In the genomic region with DNA sequence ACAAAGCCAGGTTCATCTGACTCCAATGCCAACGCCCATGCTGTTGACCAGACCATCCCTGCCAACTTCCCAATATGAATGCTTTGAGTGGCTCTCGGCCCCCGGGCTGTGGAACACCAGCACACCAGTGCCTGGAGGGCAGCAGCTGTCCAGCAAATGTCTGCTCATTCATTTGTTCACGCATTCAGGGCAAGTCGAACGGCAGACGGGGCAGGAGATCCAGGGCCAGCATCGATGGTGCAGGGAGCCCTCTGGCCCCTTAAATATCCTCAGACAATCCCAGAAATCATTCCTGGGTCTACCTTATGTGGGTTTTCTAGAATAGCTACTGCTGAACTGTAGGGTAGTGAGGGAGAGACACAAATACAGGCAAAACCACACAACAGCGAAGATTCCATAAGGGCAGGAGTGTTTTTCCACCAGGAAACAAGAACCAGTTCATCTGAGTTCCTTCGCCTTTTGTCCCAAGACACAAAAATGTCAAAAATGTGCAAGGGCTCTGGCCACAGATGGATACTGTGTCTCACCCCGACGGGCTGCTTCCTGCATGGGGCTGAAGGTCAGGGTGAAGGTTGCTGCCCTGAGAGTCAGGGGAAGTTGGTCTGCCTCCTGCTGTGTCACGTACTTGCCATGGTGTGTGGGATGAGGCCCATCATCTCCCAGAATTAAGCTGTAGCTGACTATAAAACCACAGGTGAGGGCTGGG, we compare ENCODE assay signal across 1 cellular context.
TF ChIP-seq lines count a peak whose summit lies in the region.

No MANE protein-coding gene starts in this region.

TF ChIP-seq in HepG2, 621 proteins besides CTCF, POLR2A, EP300 and RAD21 (continued from another document and continues in another):
- TF ChIP-seq KIAA2018 (CRISPR knock-in tag; IDR thresholded peaks at IDR 0.05; ENCODE audit: borderline replicate concordance) (no peak), LCORL (IDR thresholded peaks at IDR 0.05) (peak; percentile 18; the same call in 1 of the 2 replicates), LCORL (CRISPR knock-in tag; IDR thresholded peaks at IDR 0.05) (peak; percentile 98), ZNF367 (CRISPR knock-in tag; IDR thresholded peaks at IDR 0.05; ENCODE audit: borderline replicate concordance) (no peak), ZBTB42 (CRISPR knock-in tag; IDR thresholded peaks at IDR 0.05) (no peak), ETV5 (CRISPR knock-in tag; IDR thresholded peaks at IDR 0.05; ENCODE audit: borderline replicate concordance) (peak; percentile 98), SOX5 (CRISPR knock-in tag; IDR thresholded peaks at IDR 0.05; ENCODE audit: borderline replicate concordance) (peak; percentile 86; the same call in 1 of the 2 replicates), ZNF264 (CRISPR knock-in tag; IDR thresholded peaks at IDR 0.05) (peak; percentile 90; the same call in 1 of the 2 replicates), BCL6 (CRISPR knock-in tag; IDR thresholded peaks at IDR 0.05) (peak; percentile 91), NBN (conservative IDR thresholded peaks at IDR 0.05) (no peak), ZNF629 (CRISPR knock-in tag; conservative IDR thresholded peaks at IDR 0.05) (no peak; the same call in 1 of the 2 replicates), ZNF460 (CRISPR knock-in tag; IDR thresholded peaks at IDR 0.05; ENCODE audit: borderline replicate concordance) (no peak), JUND (CRISPR knock-in tag; IDR thresholded peaks at IDR 0.05) (no peak), GABPA (IDR thresholded peaks at IDR 0.05; ENCODE audit: low read depth, low read length) (no peak), GABPA (CRISPR knock-in tag; IDR thresholded peaks at IDR 0.05; ENCODE audit: low read depth) (peak; percentile 61), ZNF382 (CRISPR knock-in tag; IDR thresholded peaks at IDR 0.05; ENCODE audit: borderline replicate concordance) (peak; percentile 95), ZNF260 (CRISPR knock-in tag; IDR thresholded peaks at IDR 0.05; ENCODE audit: borderline replicate concordance, low read depth) (no peak), SRSF9 (IDR thresholded peaks at IDR 0.05; ENCODE audit: borderline replicate concordance, insufficient read depth, low read depth, low read length, poor library complexity, severe bottlenecking) (no peak), ZNF333 (CRISPR knock-in tag; IDR thresholded peaks at IDR 0.05; ENCODE audit: borderline replicate concordance) (no peak), ZNF280D (CRISPR knock-in tag; IDR thresholded peaks at IDR 0.05) (no peak), ZNF224 (CRISPR knock-in tag; IDR thresholded peaks at IDR 0.05) (no peak), SMAD1 (CRISPR knock-in tag; IDR thresholded peaks at IDR 0.05; ENCODE audit: borderline replicate concordance, low read depth) (peak; percentile 47; the same call in 1 of the 2 replicates), ZZZ3 (CRISPR knock-in tag; IDR thresholded peaks at IDR 0.05; ENCODE audit: borderline replicate concordance) (no peak), ZFP1 (CRISPR knock-in tag; IDR thresholded peaks at IDR 0.05) (peak; percentile 61; the same call in 1 of the 2 replicates), ZNF549 (CRISPR knock-in tag; IDR thresholded peaks at IDR 0.05) (no peak), SIX1 (CRISPR knock-in tag; IDR thresholded peaks at IDR 0.05; ENCODE audit: borderline replicate concordance) (peak; percentile 62; the same call in 1 of the 2 replicates), GZF1 (CRISPR knock-in tag; IDR thresholded peaks at IDR 0.05) (peak; percentile 79), ZNF501 (CRISPR knock-in tag; IDR thresholded peaks at IDR 0.05) (peak; percentile 73; the same call in 1 of the 2 replicates), ZFAT (CRISPR knock-in tag; conservative IDR thresholded peaks at IDR 0.05) (no peak), SMYD3 (CRISPR knock-in tag; IDR thresholded peaks at IDR 0.05) (peak; percentile 59; the same call in 1 of the 2 replicates), ZNF644 (CRISPR knock-in tag; IDR thresholded peaks at IDR 0.05; ENCODE audit: low read depth) (0 out of 2 replicates have a peak, but pooled peaks have one; percentile 3), IRF1 (CRISPR knock-in tag; IDR thresholded peaks at IDR 0.05; ENCODE audit: low read depth) (no peak), ZNF10 (CRISPR knock-in tag; IDR thresholded peaks at IDR 0.05; ENCODE audit: borderline replicate concordance, low read depth) (no peak), ZMYM4 (CRISPR knock-in tag; IDR thresholded peaks at IDR 0.05) (peak; percentile 51; the same call in 1 of the 2 replicates), ZNF17 (CRISPR knock-in tag; IDR thresholded peaks at IDR 0.05) (no peak), AGO2 (optimal IDR thresholded peaks at IDR 0.05; ENCODE audit: low read depth, low read length) (no peak), RXRB (CRISPR knock-in tag; IDR thresholded peaks at IDR 0.05; ENCODE audit: borderline replicate concordance) (peak; percentile 98), HDAC2 (CRISPR knock-in tag; IDR thresholded peaks at IDR 0.05) (peak; percentile 97), ZNF317 (CRISPR knock-in tag; IDR thresholded peaks at IDR 0.05) (no peak)
- TF ChIP-seq, protein P1, sequence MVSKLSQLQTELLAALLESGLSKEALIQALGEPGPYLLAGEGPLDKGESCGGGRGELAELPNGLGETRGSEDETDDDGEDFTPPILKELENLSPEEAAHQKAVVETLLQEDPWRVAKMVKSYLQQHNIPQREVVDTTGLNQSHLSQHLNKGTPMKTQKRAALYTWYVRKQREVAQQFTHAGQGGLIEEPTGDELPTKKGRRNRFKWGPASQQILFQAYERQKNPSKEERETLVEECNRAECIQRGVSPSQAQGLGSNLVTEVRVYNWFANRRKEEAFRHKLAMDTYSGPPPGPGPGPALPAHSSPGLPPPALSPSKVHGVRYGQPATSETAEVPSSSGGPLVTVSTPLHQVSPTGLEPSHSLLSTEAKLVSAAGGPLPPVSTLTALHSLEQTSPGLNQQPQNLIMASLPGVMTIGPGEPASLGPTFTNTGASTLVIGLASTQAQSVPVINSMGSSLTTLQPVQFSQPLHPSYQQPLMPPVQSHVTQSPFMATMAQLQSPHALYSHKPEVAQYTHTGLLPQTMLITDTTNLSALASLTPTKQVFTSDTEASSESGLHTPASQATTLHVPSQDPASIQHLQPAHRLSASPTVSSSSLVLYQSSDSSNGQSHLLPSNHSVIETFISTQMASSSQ (IDR thresholded peaks at IDR 0.05; ENCODE audit: low read depth) = peak; percentile 15; the same call in 1 of the 2 replicates
- TF ChIP-seq, protein P1 (CRISPR knock-in tag; IDR thresholded peaks at IDR 0.05; ENCODE audit: borderline replicate concordance) = peak; percentile 77; the same call in 1 of the 2 replicates
- TF ChIP-seq, protein P2, sequence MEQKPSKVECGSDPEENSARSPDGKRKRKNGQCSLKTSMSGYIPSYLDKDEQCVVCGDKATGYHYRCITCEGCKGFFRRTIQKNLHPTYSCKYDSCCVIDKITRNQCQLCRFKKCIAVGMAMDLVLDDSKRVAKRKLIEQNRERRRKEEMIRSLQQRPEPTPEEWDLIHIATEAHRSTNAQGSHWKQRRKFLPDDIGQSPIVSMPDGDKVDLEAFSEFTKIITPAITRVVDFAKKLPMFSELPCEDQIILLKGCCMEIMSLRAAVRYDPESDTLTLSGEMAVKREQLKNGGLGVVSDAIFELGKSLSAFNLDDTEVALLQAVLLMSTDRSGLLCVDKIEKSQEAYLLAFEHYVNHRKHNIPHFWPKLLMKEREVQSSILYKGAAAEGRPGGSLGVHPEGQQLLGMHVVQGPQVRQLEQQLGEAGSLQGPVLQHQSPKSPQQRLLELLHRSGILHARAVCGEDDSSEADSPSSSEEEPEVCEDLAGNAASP (CRISPR knock-in tag; IDR thresholded peaks at IDR 0.05; ENCODE audit: borderline replicate concordance) = peak; percentile 96; the same call in 1 of the 2 replicates
- TF ChIP-seq, protein P3, sequence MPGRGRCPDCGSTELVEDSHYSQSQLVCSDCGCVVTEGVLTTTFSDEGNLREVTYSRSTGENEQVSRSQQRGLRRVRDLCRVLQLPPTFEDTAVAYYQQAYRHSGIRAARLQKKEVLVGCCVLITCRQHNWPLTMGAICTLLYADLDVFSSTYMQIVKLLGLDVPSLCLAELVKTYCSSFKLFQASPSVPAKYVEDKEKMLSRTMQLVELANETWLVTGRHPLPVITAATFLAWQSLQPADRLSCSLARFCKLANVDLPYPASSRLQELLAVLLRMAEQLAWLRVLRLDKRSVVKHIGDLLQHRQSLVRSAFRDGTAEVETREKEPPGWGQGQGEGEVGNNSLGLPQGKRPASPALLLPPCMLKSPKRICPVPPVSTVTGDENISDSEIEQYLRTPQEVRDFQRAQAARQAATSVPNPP (CRISPR knock-in tag; IDR thresholded peaks at IDR 0.05) = no peak
